In the genomic region with DNA sequence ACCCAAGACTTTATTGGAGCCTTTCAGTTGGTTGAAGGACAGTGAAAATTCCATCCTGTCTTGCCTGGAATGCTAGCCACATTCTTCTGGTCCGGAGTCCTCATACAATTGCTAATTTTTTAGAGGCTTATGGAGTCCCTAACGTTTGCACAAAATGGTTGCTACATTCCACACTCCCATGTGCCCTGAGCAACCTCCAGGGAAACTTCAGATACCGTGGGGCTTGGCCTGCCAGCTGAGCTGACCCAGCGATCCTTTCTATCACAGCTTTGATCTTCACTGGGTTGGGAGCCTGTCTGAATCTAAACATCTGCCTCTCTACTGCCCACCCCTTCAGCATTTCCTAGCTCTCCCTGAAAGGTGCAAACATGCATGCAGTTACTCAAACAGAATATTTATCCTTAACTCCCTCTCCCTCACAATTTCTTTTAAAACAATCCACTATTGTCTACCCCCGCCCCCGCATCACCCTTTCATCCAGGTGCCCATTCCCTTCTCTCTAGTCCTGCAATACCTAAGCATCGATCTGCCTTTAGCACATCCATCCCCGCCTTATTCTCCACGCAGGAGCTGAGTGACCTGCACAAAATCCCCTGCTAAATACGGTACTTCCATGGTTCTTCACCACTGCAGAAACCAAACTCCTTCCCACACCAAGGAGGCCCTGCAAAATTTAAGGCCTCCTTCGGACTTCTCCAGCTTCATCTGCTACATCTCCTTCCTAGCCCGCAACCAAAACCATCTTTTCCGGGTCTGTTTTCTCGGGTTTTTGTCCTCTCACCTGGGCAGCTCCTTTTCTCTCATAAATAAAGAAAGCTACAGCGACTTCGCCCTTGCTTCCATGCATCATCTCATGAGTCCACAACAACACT, we compare ENCODE assay signal across 8 cellular contexts. TPM values are rescaled to one million over a fixed set of nuclear protein-coding genes. Genes with fewer than 3 reads are reported as not detected.
A peak's percentile ranks its signal among the peaks of the same experiment; 100 is the strongest.
DNase-seq lines count a peak whose midpoint lies in the region; ATAC-seq and TF ChIP-seq lines count a peak whose summit lies in the region.

No MANE protein-coding gene starts in this region.

- H3K36me3 ChIP-seq in Karpas-422 (ENCODE audit: insufficient read depth, low read length) (no peaks in the 10 kb centered on the region), mucosa of rectum (ENCODE audit: control insufficient read depth in 2 of 2, insufficient read depth in 2 of 2, low read length in 2 of 2) (no peaks in the 10 kb centered on the region)

- DNase-seq in Calu3 (no peak), Karpas-422 (no peak), chondrocyte (ENCODE audit: low spot score) (no peak), NCI-H526 treated with DMSO at 0.1 percent for 48 hours (lab: John Stamatoyannopoulos, UW) (no peak)

- H3K4me1 Mint-ChIP-seq in Calu3 (ENCODE audit: low read depth, unreplicated experiment) (peaks cover 50% of the 10 kb centered on the region), chondrocyte (ENCODE audit: low read depth) (peaks cover 58% of the 10 kb centered on the region)

- H3K9me3 Mint-ChIP-seq in Calu3 (ENCODE audit: low read depth, unreplicated experiment) (no peaks in the 10 kb centered on the region), chondrocyte (ENCODE audit: low read depth) (no peaks in the 10 kb centered on the region)

- H3K36me3 Mint-ChIP-seq in Calu3 (ENCODE audit: insufficient read depth, unreplicated experiment) (peaks cover 32% of the 10 kb centered on the region), chondrocyte (ENCODE audit: low read depth) (no peaks in the 10 kb centered on the region)

- intact Hi-C loops in Calu3 (cut with micrococcal nuclease; ENCODE audit: unreplicated experiment) = loop anchor here (1.0 to 10.0 kb wide), 4 partner anchors 20 to 170 kb away; no protein-coding TSS in a partner anchor

- CTCF ChIA-PET in Calu3 (lab: Charles Lee) = interaction anchor here (0.8 to 1.3 kb wide), 6 partner anchors 10 to 109 kb away, joined by 3 to 5 read pairs (median 3); partner anchors contain the start of gene BCO1

- H3K4me3 Mint-ChIP-seq in Calu3 (ENCODE audit: low read depth, unreplicated experiment) = peak overlapping the region; percentile 95
- H3K4me3 Mint-ChIP-seq in chondrocyte (ENCODE audit: unreplicated experiment) = peak overlapping the region; percentile 92

- H3K9me3 ChIP-seq in Karpas-422 (ENCODE audit: low read length) = no peaks in the 10 kb centered on the region
- no peaks in the 10 kb centered on the region for H3K9me3 ChIP-seq in mucosa of rectum (ENCODE audit: control insufficient read depth in 2 of 2, low read length in 2 of 2)

- BruUV-seq in Calu3 (replicated peaks; lab: Mats Ljungman, UMichigan) = TSS peak; percentile 60

- peaks cover 17% of the 10 kb centered on the region for H3K79me2 ChIP-seq in Karpas-422 (ENCODE audit: low read length)

- peak overlapping the region; percentile 94 for H3K4me2 ChIP-seq in Karpas-422 (ENCODE audit: low read depth, low read length, poor library complexity, severe bottlenecking)

- H3K27me3 Mint-ChIP-seq in Calu3 (ENCODE audit: unreplicated experiment) (no peaks in the 10 kb centered on the region), chondrocyte (ENCODE audit: low read depth) (no peaks in the 10 kb centered on the region)

- H3K4me3 ChIP-seq in Karpas-422 (ENCODE audit: low read length) (peak overlapping the region; percentile 86), mucosa of rectum (ENCODE audit: low read length in 2 of 2) (peak overlapping the region; percentile 85 to 98)

- H2AFZ ChIP-seq in Karpas-422 (ENCODE audit: low read length) = peak overlapping the region; percentile 94

- H3K27me3 ChIP-seq in Karpas-422 (ENCODE audit: low read length) (no peaks in the 10 kb centered on the region), mucosa of rectum (ENCODE audit: control insufficient read depth in 2 of 2, insufficient read depth in 2 of 2, low read length in 2 of 2) (no peaks in the 10 kb centered on the region)

- no peak overlapping the region for H3K27ac ChIP-seq in Karpas-422 (ENCODE audit: low read length)
- peak overlapping the region; percentile 52 to 95 for H3K27ac ChIP-seq in mucosa of rectum (ENCODE audit: low read depth in 2 of 2, low read length in 2 of 2)

- H3K9ac ChIP-seq in Karpas-422 (ENCODE audit: low read length) (peak overlapping the region; percentile 83), mucosa of rectum (ENCODE audit: low read depth in 1 of 2, low read length in 2 of 2) (peak overlapping the region; percentile 66 to 98)

- H3K27ac Mint-ChIP-seq in Calu3 (ENCODE audit: unreplicated experiment) (peak overlapping the region; percentile 80), chondrocyte (ENCODE audit: unreplicated experiment) (peak overlapping the region; percentile 89)

- no peak for ATAC-seq in GM21786 (IDR thresholded peaks at IDR 0.05; ENCODE audit: unreplicated experiment)
- ATAC-seq in HG03565 (IDR thresholded peaks at IDR 0.05; ENCODE audit: unreplicated experiment) = no peak
- ATAC-seq in GM18909 (IDR thresholded peaks at IDR 0.05; ENCODE audit: poor library complexity, unreplicated experiment) = no peak

- TF ChIP-seq CTCF in Calu3 (IDR thresholded peaks at IDR 0.05; ENCODE audit: unreplicated experiment) = no peak
- TF ChIP-seq CTCF in chondrocyte (IDR thresholded peaks at IDR 0.05) = no peak

- no peaks in the 10 kb centered on the region for H3K9me2 ChIP-seq in Karpas-422 (replicated peaks; ENCODE audit: insufficient read depth, low read length)

- H3K4me1 ChIP-seq in Karpas-422 (ENCODE audit: low read length) (peaks cover 18% of the 10 kb centered on the region), mucosa of rectum (ENCODE audit: control insufficient read depth in 2 of 2, insufficient read depth in 2 of 2, low read length in 2 of 2) (peaks cover 12 to 19% of the 10 kb centered on the region in 2 donors)

- H4K20me1 ChIP-seq in Karpas-422 (ENCODE audit: insufficient read depth, low read depth, low read length) = peaks cover 32% of the 10 kb centered on the region

RNA-seq across cellular contexts. Expression of gene GAN, which starts 0.8 kb away (rescaled TPM):
- total RNA-seq in Calu3 (2022) = 17.6 and 22.0 TPM in 2 replicates
- 5.3 and 9.6 TPM in 2 replicates for total RNA-seq in Karpas-422 (2014; rRNA removed; shearing (Covaris generic); ENCODE audit: low replicate concordance)
- 12.8 to 18.0 TPM (median 16.7 TPM) in 3 replicates for total RNA-seq in chondrocyte
